ENCODE assay signal across 23 cellular contexts in genomic region chr2:105139556-105140236, GRCh38.
"Had no signal": no experiment of that assay in that cellular context is flagged by ENCODE, and none has a peak within 500 bp of the region (broad histone marks: within the 10 kb centered on the region; RNA-seq: fewer than 3 reads in every experiment).

No MANE protein-coding gene starts in this region.

- H3K36me3 ChIP-seq: gastrocnemius medialis, left ventricle myocardium inferior, pancreas, right atrium auricular region, suprapubic skin, tibial nerve had no signal

- H3K4me1 ChIP-seq: pancreas, psoas muscle had no signal

- H3K9me3 ChIP-seq: gastrocnemius medialis, left ventricle myocardium inferior, pancreas, psoas muscle, right atrium auricular region, suprapubic skin, tibial nerve had no signal

- H3K4me3 Mint-ChIP-seq: activated naive CD8-positive, alpha-beta T cell treated with anti-CD3 and anti-CD28 coated beads for 36 hours; activated T-cell treated with anti-CD3 and anti-CD28 coated beads, Interleukin-2, amount 50 U/mL, for 24 hours; nephron progenitor cell; stimulated activated effector memory CD8-positive, alpha-beta T cell treated with anti-CD3 and anti-CD28 coated beads, Interleukin-12 subunit alpha, Interleukin-12 subunit beta, amount 100 ng/mL, for 72 hours; stimulated activated naive CD8-positive, alpha-beta T cell treated with anti-CD3 and anti-CD28 coated beads, Interleukin-15, amount 100 ng/mL, for 72 hours had no signal

- H3K27me3 ChIP-seq: right atrium auricular region had no signal

- FAIRE-seq: endometrium, pancreas had no signal

- DNase-seq: activated CD4-positive, alpha-beta T cell treated with anti-CD3 and anti-CD28 coated beads, Interleukin-2, amount 50 U/mL, for 4 hours; activated CD8-positive, alpha-beta memory T cell treated with anti-CD3 and anti-CD28 coated beads for 24 hours; activated CD8-positive, alpha-beta memory T cell treated with anti-CD3 and anti-CD28 coated beads, Interleukin-2, amount 50 U/mL, for 4 hours; activated naive CD4-positive, alpha-beta T cell treated with Interleukin-2 at 50 U/mL for 16 hours; activated naive CD8-positive, alpha-beta T cell treated with anti-CD3 and anti-CD28 coated beads for 36 hours; activated T-cell treated with anti-CD3 and anti-CD28 coated beads, Interleukin-2, amount 50 U/mL, for 24 hours; gastrocnemius medialis; hypothalamus; left ventricle myocardium inferior; mammary epithelial cell; midbrain; nephron progenitor cell; pancreas; psoas muscle; stimulated activated CD4-positive, alpha-beta T cell treated with anti-CD3 and anti-CD28 coated beads, Interleukin-1b, Interleukin-23, amount 100 ng/mL, for 48 hours; stimulated activated naive CD8-positive, alpha-beta T cell treated with anti-CD3 and anti-CD28 coated beads, Interleukin-15, amount 100 ng/mL, for 72 hours; T-helper 9 cell had no signal

- H3K27ac Mint-ChIP-seq: activated naive CD8-positive, alpha-beta T cell treated with anti-CD3 and anti-CD28 coated beads for 36 hours; activated T-cell treated with anti-CD3 and anti-CD28 coated beads, Interleukin-2, amount 50 U/mL, for 24 hours; nephron progenitor cell; stimulated activated effector memory CD8-positive, alpha-beta T cell treated with anti-CD3 and anti-CD28 coated beads, Interleukin-12 subunit alpha, Interleukin-12 subunit beta, amount 100 ng/mL, for 72 hours; stimulated activated naive CD8-positive, alpha-beta T cell treated with anti-CD3 and anti-CD28 coated beads, Interleukin-15, amount 100 ng/mL, for 72 hours had no signal

- H3K4me3 ChIP-seq: gastrocnemius medialis, left ventricle myocardium inferior, pancreas, psoas muscle, right atrium auricular region, skin epidermis, suprapubic skin, tibial nerve had no signal

- ATAC-seq: gastrocnemius medialis; psoas muscle; stimulated activated effector memory CD8-positive, alpha-beta T cell treated with anti-CD3 and anti-CD28 coated beads, Interleukin-12 subunit alpha, Interleukin-12 subunit beta, amount 100 ng/mL, for 72 hours; stimulated activated naive CD8-positive, alpha-beta T cell treated with anti-CD3 and anti-CD28 coated beads, Interleukin-15, amount 100 ng/mL, for 72 hours had no signal

- H3K36me3 Mint-ChIP-seq: activated naive CD8-positive, alpha-beta T cell treated with anti-CD3 and anti-CD28 coated beads for 36 hours; stimulated activated effector memory CD8-positive, alpha-beta T cell treated with anti-CD3 and anti-CD28 coated beads, Interleukin-12 subunit alpha, Interleukin-12 subunit beta, amount 100 ng/mL, for 72 hours had no signal

- H3K27ac ChIP-seq: gastrocnemius medialis, left ventricle myocardium inferior, pancreas, psoas muscle, right atrium auricular region, skin epidermis, suprapubic skin, tibial nerve had no signal

- H3K9me3 Mint-ChIP-seq: activated naive CD8-positive, alpha-beta T cell treated with anti-CD3 and anti-CD28 coated beads for 36 hours; activated T-cell treated with anti-CD3 and anti-CD28 coated beads, Interleukin-2, amount 50 U/mL, for 24 hours; nephron progenitor cell; stimulated activated effector memory CD8-positive, alpha-beta T cell treated with anti-CD3 and anti-CD28 coated beads, Interleukin-12 subunit alpha, Interleukin-12 subunit beta, amount 100 ng/mL, for 72 hours; stimulated activated naive CD8-positive, alpha-beta T cell treated with anti-CD3 and anti-CD28 coated beads, Interleukin-15, amount 100 ng/mL, for 72 hours had no signal
